17 cellular contexts compared by ENCODE assay signal in the genomic region with DNA sequence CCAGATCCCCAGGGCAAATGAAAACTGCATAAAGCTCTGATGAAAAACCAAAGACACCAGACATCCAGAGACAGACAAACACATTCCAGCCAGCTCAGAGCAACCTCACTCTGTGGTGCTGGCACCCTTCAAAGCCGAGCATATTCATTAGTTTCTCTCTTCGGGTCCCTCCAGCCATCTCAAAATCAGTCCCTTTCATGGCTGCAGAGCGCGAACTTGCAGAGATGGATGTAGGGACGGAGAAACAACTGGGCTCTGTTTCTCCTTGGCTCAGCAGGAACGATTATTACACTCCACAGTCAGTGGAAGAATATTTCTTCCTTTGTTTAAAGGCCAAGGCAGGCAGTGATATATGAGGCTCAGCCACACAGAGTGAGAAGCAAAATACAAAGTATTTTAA. TPM values are rescaled to one million over a fixed set of nuclear protein-coding genes. Genes with fewer than 3 reads are reported as not detected.
A peak's percentile ranks its signal among the peaks of the same experiment; 100 is the strongest.
DNase-seq lines count a peak whose midpoint lies in the region; TF ChIP-seq lines count a peak whose summit lies in the region.
"Had no signal": no experiment of that assay in that cellular context is flagged by ENCODE, and none has a peak within 500 bp of the region (broad histone marks: within the 10 kb centered on the region; RNA-seq: fewer than 3 reads in every experiment).

No MANE protein-coding gene starts in this region.

- H3K9me3 ChIP-seq in BE2C: no peaks in the 10 kb centered on the region; the same call in 1 of the 2 replicates
- no peaks in the 10 kb centered on the region for H3K9me3 ChIP-seq in OCI-LY7 (ENCODE audit: low read length)
- H3K9me3 ChIP-seq: SJCRH30 had no signal

- BruUV-seq in OCI-LY7 (replicated peaks; lab: Mats Ljungman, UMichigan): no TSS peak

- POLR2A ChIA-PET in OCI-LY7 (lab: Charles Lee): interaction anchor here (0.6 to 0.7 kb wide), 2 partner anchors 23 to 102 kb away, joined by 3 to 9 read pairs; no protein-coding TSS in a partner anchor

- no peaks in the 10 kb centered on the region for H3K79me2 ChIP-seq in OCI-LY7 (ENCODE audit: insufficient read depth, low read depth, low read length)

- intact Hi-C loops in OCI-LY7 (cut with micrococcal nuclease; ENCODE audit: unreplicated experiment): no loop called here

- H4K20me1 ChIP-seq in OCI-LY7 (ENCODE audit: insufficient read depth, low read length): no peaks in the 10 kb centered on the region

- H2AFZ ChIP-seq in OCI-LY7 (ENCODE audit: low read length): no peak overlapping the region

- no peaks in the 10 kb centered on the region for H3K27me3 ChIP-seq in BE2C
- H3K27me3 ChIP-seq: SJCRH30 had no signal

- H3K4me1 ChIP-seq in BE2C (peaks cover 12% of the 10 kb centered on the region), OCI-LY7 (ENCODE audit: insufficient read depth, low read length, poor library complexity, severe bottlenecking) (no peaks in the 10 kb centered on the region)

- no peak overlapping the region for H3K4me2 ChIP-seq in OCI-LY7 (ENCODE audit: low read length)

- TF ChIP-seq CTCF in BE2C (IDR thresholded peaks at IDR 0.05; ENCODE audit: low read depth, low read length) (no peak), OCI-LY7 (conservative IDR thresholded peaks at IDR 0.05; ENCODE audit: low read length) (no peak)

- CTCF ChIA-PET in OCI-LY7 (lab: Charles Lee; ENCODE audit: unreplicated experiment): no interaction called here

- DNase-seq in NCI-H2107 treated with DMSO at 0.1 percent for 48 hours (lab: John Stamatoyannopoulos, UW; ENCODE audit: unreplicated experiment) (peak; percentile 41), NCI-H2107 (lab: John Stamatoyannopoulos, UW) (no peak), BE2C (peak; percentile 14), cerebellar cortex (ENCODE audit: low spot score) (peak; percentile 33), pons (ENCODE audit: low spot score) (peak; percentile 51), OCI-LY7 (ENCODE audit: low spot score) (no peak), NCI-H524 (lab: John Stamatoyannopoulos, UW) (no peak)
- no peak for DNase-seq in stimulated activated CD4-positive, alpha-beta T cell treated with anti-CD3 and anti-CD28 coated beads, Interleukin-2, amount 100 ng/mL, for 48 hours
- DNase-seq: AML-193, DMS53, EL, KG1, NCI-H1694 treated with DMSO at 0.1 percent for 48 hours, NCI-H2081 treated with DMSO at 0.1 percent for 48 hours, NCI-H524 treated with DMSO at 0.1 percent for 48 hours, OCI-M1 had no signal

- no peak overlapping the region for H3K4me3 ChIP-seq in BE2C (ENCODE audit: low read depth, low read length)
- no peak overlapping the region for H3K4me3 ChIP-seq in OCI-LY7 (ENCODE audit: low read depth, low read length, poor library complexity, severe bottlenecking)
- H3K4me3 ChIP-seq: SJCRH30 had no signal

- H3K27ac ChIP-seq in OCI-LY7 (ENCODE audit: low read depth, low read length, poor library complexity, severe bottlenecking): no peak overlapping the region
- H3K27ac ChIP-seq: SJCRH30 had no signal

- H3K36me3 ChIP-seq in BE2C (no peaks in the 10 kb centered on the region), OCI-LY7 (ENCODE audit: insufficient read depth, low read length) (no peaks in the 10 kb centered on the region)
- H3K36me3 ChIP-seq: SJCRH30 had no signal

- no peaks in the 10 kb centered on the region for H3K9me2 ChIP-seq in OCI-LY7 (ENCODE audit: insufficient read depth, low read length)

RNA-seq across cellular contexts. Expression of a gene that starts 50.4 kb away (rescaled TPM):
- 4.9 TPM for polyA plus RNA-seq in BE2C (2012; ENCODE audit: insufficient read depth, insufficient read length, low read depth)
- total RNA-seq in OCI-LY7 (2014; rRNA removed; shearing (Covaris generic)): not detected in 2 replicates
- not detected in 2 replicates for total RNA-seq in OCI-LY7 (2022)
- total RNA-seq: SJCRH30 had no signal

Comparison
In these comparisons a context has a peak if more than half of its experiments do, and no peak if none do; other contexts are left out.
1. DNase-seq: peak in NCI-H2107 treated with DMSO at 0.1 percent for 48 hours (single experiment), BE2C (single experiment), cerebellar cortex (single experiment) and pons (single experiment); none in NCI-H2107 (single experiment), stimulated activated CD4-positive, alpha-beta T cell treated with anti-CD3 and anti-CD28 coated beads, Interleukin-2, amount 100 ng/mL, for 48 hours (0 of 2), OCI-LY7 (single experiment) and NCI-H524 (0 of 2).